ENCODE assay signal across 8 cellular contexts in genomic region chr13:114109646-114110045, GRCh38. TPM values are rescaled to one million over a fixed set of nuclear protein-coding genes. Genes with fewer than 3 reads are reported as not detected.
DNase-seq lines count a peak whose midpoint lies in the region; ATAC-seq and TF ChIP-seq lines count a peak whose summit lies in the region.

No MANE protein-coding gene starts in this region.

- 65% methylated on average over 17 of the region's 24 CpGs; no CpG with 5 or more reads in 1 of the 2 donors for WGBS in esophagus squamous epithelium, 2 donors

- peaks cover 70% of the 10 kb centered on the region for H3K79me2 ChIP-seq in GM23338 (replicated peaks; ENCODE audit: insufficient read depth)

- H3K4me3 Mint-ChIP-seq in GM23338 (no peak overlapping the region), T-cell (peak overlapping the region; percentile 80 to 90 (median 85))

- CTCF ChIA-PET in T-cell (lab: Charles Lee) = interaction anchor here in 1 of 2 donors (0.9 kb wide), 1 partner anchor 368 kb away, joined by 3 read pairs; no protein-coding TSS in a partner anchor

- no peak overlapping the region for H3K27ac ChIP-seq in GM23338 (ENCODE audit: low read depth)
- H3K27ac ChIP-seq in esophagus squamous epithelium = peak overlapping the region in 3 of 4 donors; percentile 58 to 78 (median 59)

- no peak for TF ChIP-seq POLR2A in esophagus squamous epithelium (IDR thresholded peaks at IDR 0.05)

- H3K27ac Mint-ChIP-seq in GM23338 = peak overlapping the region; percentile 36; the same call in 1 of the 2 replicates
- peak overlapping the region; percentile 94 to 95 for H3K27ac Mint-ChIP-seq in T-cell

- H3K4me1 ChIP-seq in GM23338 (ENCODE audit: insufficient read depth) = peaks cover 8% of the 10 kb centered on the region; the same call in 1 of the 2 replicates
- peaks cover 0 to 56% (median 23%) of the 10 kb centered on the region in 3 donors for H3K4me1 ChIP-seq in esophagus squamous epithelium

- H3K36me3 ChIP-seq in GM23338 (ENCODE audit: insufficient read depth) (no peaks in the 10 kb centered on the region), esophagus squamous epithelium (no peaks in the 10 kb centered on the region)

- peaks cover 12% of the 10 kb centered on the region; the same call in 2 of the 3 replicates for H3K36me3 Mint-ChIP-seq in GM23338 (ENCODE audit: low read depth)
- H3K36me3 Mint-ChIP-seq in T-cell = peaks cover 32% of the 10 kb centered on the region

- no peaks in the 10 kb centered on the region for H3F3A ChIP-seq in GM23338 (replicated peaks; ENCODE audit: low read depth)

- no peaks in the 10 kb centered on the region for H3K9me3 ChIP-seq in esophagus squamous epithelium

- H2AFZ ChIP-seq in GM23338 = no peak overlapping the region

- intact Hi-C loops in esophagus squamous epithelium (cut with DNase I) (no loop called here), sciatic nerve (cut with DNase I) (no loop called here)

- H4K20me1 ChIP-seq in GM23338 (replicated peaks; ENCODE audit: insufficient read depth) = no peaks in the 10 kb centered on the region; the same call in 1 of the 2 replicates

- DNase-seq in GM23338 (ENCODE audit: low spot score) = no peak
- DNase-seq in T-cell = peak in 11 of 34 experiments; percentile 26 to 66 (median 43)
- no peak for DNase-seq in esophagus squamous epithelium (lab: John Stamatoyannopoulos, UW)
- DNase-seq in sciatic nerve (ENCODE audit: low spot score) = peak; percentile 79
- DNase-seq in UCSD-AML1 (lab: John Stamatoyannopoulos, UW; ENCODE audit: unreplicated experiment) = no peak
- DNase-seq in NCI-H82 (lab: John Stamatoyannopoulos, UW) = no peak

- H3K9me3 Mint-ChIP-seq in GM23338 (no peaks in the 10 kb centered on the region), T-cell (no peaks in the 10 kb centered on the region)

- ATAC-seq in GM23338 (peak; percentile 23), T-cell (replicated peaks in 1 of 4) (no peak), sciatic nerve (peak; percentile 63), HG03039 (IDR thresholded peaks at IDR 0.05; ENCODE audit: unreplicated experiment) (no peak), HG02571 (IDR thresholded peaks at IDR 0.05; ENCODE audit: unreplicated experiment) (no peak)

- no peaks in the 10 kb centered on the region for H3K9me2 ChIP-seq in GM23338 (ENCODE audit: insufficient read depth)

- TF ChIP-seq CTCF in GM23338 (conservative IDR thresholded peaks at IDR 0.05; ENCODE audit: low read depth in 2 of 2) (no peak), esophagus squamous epithelium (IDR thresholded peaks at IDR 0.05) (no peak)

- H3K27me3 Mint-ChIP-seq in GM23338 (ENCODE audit: insufficient read depth, low read depth, poor library complexity) (peaks cover 13% of the 10 kb centered on the region), T-cell (no peaks in the 10 kb centered on the region)

- H3K4me1 Mint-ChIP-seq in GM23338 (peaks cover 49% of the 10 kb centered on the region), T-cell (peaks cover 80 to 86% (median 84%) of the 10 kb centered on the region in 3 donors)

- H3K27me3 ChIP-seq in GM23338 (ENCODE audit: insufficient read depth) (no peaks in the 10 kb centered on the region), esophagus squamous epithelium (no peaks in the 10 kb centered on the region)

- POLR2A ChIA-PET in T-cell (lab: Charles Lee) = interaction anchor here in 1 of 2 donors (1.3 to 1.5 kb wide), 2 partner anchors 14 to 19 kb away, joined by 3 read pairs; no protein-coding TSS in a partner anchor

- no peak overlapping the region for H3K4me3 ChIP-seq in GM23338
- no peak overlapping the region for H3K4me3 ChIP-seq in esophagus squamous epithelium

- no peak overlapping the region for H3K4me2 ChIP-seq in GM23338

TF ChIP-seq in GM23338, 12 proteins besides CTCF, POLR2A, EP300 and RAD21:
- no peak for TF ChIP-seq CREB1 (CRISPR knock-in tag; IDR thresholded peaks at IDR 0.05; ENCODE audit: low read depth)
- TF ChIP-seq EZH2phosphoT487 (IDR thresholded peaks at IDR 0.05; ENCODE audit: unreplicated experiment) = no peak
- TF ChIP-seq ETS1 (IDR thresholded peaks at IDR 0.05) = no peak
- no peak for TF ChIP-seq ZNF114 (CRISPR knock-in tag; IDR thresholded peaks at IDR 0.05)
- TF ChIP-seq JUNB (IDR thresholded peaks at IDR 0.05; ENCODE audit: unreplicated experiment) = no peak
- no peak for TF ChIP-seq POLR2AphosphoS5 (IDR thresholded peaks at IDR 0.05; ENCODE audit: low read depth)
- no peak for TF ChIP-seq EZH2 (IDR thresholded peaks at IDR 0.05; ENCODE audit: low read depth, unreplicated experiment)
- no peak for TF ChIP-seq ZNF331 (CRISPR knock-in tag; IDR thresholded peaks at IDR 0.05; ENCODE audit: low read depth)
- TF ChIP-seq, protein P1, sequence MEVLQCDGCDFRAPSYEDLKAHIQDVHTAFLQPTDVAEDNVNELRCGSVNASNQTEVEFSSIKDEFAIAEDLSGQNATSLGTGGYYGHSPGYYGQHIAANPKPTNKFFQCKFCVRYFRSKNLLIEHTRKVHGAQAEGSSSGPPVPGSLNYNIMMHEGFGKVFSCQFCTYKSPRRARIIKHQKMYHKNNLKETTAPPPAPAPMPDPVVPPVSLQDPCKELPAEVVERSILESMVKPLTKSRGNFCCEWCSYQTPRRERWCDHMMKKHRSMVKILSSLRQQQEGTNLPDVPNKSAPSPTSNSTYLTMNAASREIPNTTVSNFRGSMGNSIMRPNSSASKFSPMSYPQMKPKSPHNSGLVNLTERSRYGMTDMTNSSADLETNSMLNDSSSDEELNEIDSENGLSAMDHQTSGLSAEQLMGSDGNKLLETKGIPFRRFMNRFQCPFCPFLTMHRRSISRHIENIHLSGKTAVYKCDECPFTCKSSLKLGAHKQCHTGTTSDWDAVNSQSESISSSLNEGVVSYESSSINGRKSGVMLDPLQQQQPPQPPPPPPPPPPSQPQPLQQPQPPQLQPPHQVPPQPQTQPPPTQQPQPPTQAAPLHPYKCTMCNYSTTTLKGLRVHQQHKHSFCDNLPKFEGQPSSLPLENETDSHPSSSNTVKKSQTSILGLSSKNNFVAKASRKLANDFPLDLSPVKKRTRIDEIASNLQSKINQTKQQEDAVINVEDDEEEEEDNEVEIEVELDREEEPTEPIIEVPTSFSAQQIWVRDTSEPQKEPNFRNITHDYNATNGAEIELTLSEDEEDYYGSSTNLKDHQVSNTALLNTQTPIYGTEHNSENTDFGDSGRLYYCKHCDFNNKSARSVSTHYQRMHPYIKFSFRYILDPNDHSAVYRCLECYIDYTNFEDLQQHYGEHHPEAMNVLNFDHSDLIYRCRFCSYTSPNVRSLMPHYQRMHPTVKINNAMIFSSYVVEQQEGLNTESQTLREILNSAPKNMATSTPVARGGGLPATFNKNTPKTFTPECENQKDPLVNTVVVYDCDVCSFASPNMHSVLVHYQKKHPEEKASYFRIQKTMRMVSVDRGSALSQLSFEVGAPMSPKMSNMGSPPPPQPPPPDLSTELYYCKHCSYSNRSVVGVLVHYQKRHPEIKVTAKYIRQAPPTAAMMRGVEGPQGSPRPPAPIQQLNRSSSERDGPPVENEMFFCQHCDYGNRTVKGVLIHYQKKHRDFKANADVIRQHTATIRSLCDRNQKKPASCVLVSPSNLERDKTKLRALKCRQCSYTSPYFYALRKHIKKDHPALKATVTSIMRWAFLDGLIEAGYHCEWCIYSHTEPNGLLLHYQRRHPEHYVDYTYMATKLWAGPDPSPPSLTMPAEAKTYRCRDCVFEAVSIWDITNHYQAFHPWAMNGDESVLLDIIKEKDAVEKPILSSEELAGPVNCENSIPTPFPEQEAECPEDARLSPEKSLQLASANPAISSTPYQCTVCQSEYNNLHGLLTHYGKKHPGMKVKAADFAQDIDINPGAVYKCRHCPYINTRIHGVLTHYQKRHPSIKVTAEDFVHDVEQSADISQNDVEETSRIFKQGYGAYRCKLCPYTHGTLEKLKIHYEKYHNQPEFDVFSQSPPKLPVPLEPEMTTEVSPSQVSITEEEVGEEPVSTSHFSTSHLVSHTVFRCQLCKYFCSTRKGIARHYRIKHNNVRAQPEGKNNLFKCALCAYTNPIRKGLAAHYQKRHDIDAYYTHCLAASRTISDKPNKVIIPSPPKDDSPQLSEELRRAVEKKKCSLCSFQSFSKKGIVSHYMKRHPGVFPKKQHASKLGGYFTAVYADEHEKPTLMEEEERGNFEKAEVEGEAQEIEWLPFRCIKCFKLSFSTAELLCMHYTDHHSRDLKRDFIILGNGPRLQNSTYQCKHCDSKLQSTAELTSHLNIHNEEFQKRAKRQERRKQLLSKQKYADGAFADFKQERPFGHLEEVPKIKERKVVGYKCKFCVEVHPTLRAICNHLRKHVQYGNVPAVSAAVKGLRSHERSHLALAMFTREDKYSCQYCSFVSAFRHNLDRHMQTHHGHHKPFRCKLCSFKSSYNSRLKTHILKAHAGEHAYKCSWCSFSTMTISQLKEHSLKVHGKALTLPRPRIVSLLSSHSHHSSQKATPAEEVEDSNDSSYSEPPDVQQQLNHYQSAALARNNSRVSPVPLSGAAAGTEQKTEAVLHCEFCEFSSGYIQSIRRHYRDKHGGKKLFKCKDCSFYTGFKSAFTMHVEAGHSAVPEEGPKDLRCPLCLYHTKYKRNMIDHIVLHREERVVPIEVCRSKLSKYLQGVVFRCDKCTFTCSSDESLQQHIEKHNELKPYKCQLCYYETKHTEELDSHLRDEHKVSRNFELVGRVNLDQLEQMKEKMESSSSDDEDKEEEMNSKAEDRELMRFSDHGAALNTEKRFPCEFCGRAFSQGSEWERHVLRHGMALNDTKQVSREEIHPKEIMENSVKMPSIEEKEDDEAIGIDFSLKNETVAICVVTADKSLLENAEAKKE (CRISPR knock-in tag; IDR thresholded peaks at IDR 0.05) = no peak
- no peak for TF ChIP-seq STAT1 (IDR thresholded peaks at IDR 0.05; ENCODE audit: unreplicated experiment)
- TF ChIP-seq NANOG (IDR thresholded peaks at IDR 0.05; ENCODE audit: borderline replicate concordance) = no peak

RNA-seq across cellular contexts. Expression of gene RASA3, which starts 22.8 kb away (rescaled TPM):
- total RNA-seq in GM23338 (2014; rRNA removed; shearing (Covaris generic)) = 18.7 and 20.7 TPM in 2 replicates
- polyA plus RNA-seq in GM23338 (2016; fragmentation: Nextera tagmentation; extraction: Ambion mirVana) = 11.2 and 11.7 TPM in 2 replicates
- total RNA-seq in T-cell = 100 to 1,000 TPM; 223 to 267 (median 238) TPM
- 1 to 10 TPM; 1.4 to 8.8 (median 3.1) TPM for total RNA-seq in esophagus squamous epithelium
- 47.6 TPM for total RNA-seq in sciatic nerve

Comparison
In these comparisons a context has a peak if more than half of its experiments do, and no peak if none do; other contexts are left out.
1. ATAC-seq: peak in GM23338 (single experiment) and sciatic nerve (single experiment); none in T-cell (0 of 4), HG03039 (single experiment) and HG02571 (single experiment).